1 cellular context compared by ENCODE assay signal in genomic region chr6:125107896-125108295, GRCh38.
TF ChIP-seq lines count a peak whose summit lies in the region.

No MANE protein-coding gene starts in this region.

TF ChIP-seq in K562, 482 proteins besides CTCF, POLR2A, EP300 and RAD21:
- no peak for TF ChIP-seq ADNP (tag; IDR thresholded peaks at IDR 0.05)
